8 cellular contexts compared by ENCODE assay signal in genomic region chr12:71754461-71755145, GRCh38. TPM values are rescaled to one million over a fixed set of nuclear protein-coding genes. Genes with fewer than 3 reads are reported as not detected.
DNase-seq lines count a peak whose midpoint lies in the region; TF ChIP-seq lines count a peak whose summit lies in the region.

Gene RAB21 (plus strand): TSS chr12:71754863. CDS start chr12:71755130, 267 bp downstream.

- H3K4me3 ChIP-seq in H7 (ENCODE audit: insufficient read depth, low read depth, low read length) (peak within 1 kb of the TSS; percentile 52), fibroblast of pulmonary artery (replicated peaks; ENCODE audit: low read depth, low read length) (peak within 1 kb of the TSS; percentile 70)

- H3K27me3 Mint-ChIP-seq in nephron (ENCODE audit: low read depth), result peaks cover 20% of the 10 kb centered on the region
- peaks cover 17% of the 10 kb centered on the region for H3K27me3 Mint-ChIP-seq in stimulated activated naive CD8-positive, alpha-beta T cell treated with anti-CD3 and anti-CD28 coated beads, Interleukin-15, Interleukin-2, amounts not matched to agents 100 ng/mL and 50 ng/mL, for 24 hours

- peaks cover 6% of the 10 kb centered on the region for H3K9me3 Mint-ChIP-seq in nephron
- peaks cover 7% of the 10 kb centered on the region for H3K9me3 Mint-ChIP-seq in stimulated activated naive CD8-positive, alpha-beta T cell treated with anti-CD3 and anti-CD28 coated beads, Interleukin-15, Interleukin-2, amounts not matched to agents 100 ng/mL and 50 ng/mL, for 24 hours

- in situ Hi-C loops in G401 (cut with HindIII; ENCODE audit: low sequenced_read_pairs), result no loop called here

- H3K4me3 Mint-ChIP-seq in nephron, result peak within 1 kb of the TSS; percentile 94 to 98 (median 97)
- H3K4me3 Mint-ChIP-seq in stimulated activated naive CD8-positive, alpha-beta T cell treated with anti-CD3 and anti-CD28 coated beads, Interleukin-15, Interleukin-2, amounts not matched to agents 100 ng/mL and 50 ng/mL, for 24 hours, result peak within 1 kb of the TSS; percentile 94

- H3K27ac Mint-ChIP-seq in nephron, result peak within 1 kb of the TSS; percentile 83 to 95 (median 95)
- H3K27ac Mint-ChIP-seq in stimulated activated naive CD8-positive, alpha-beta T cell treated with anti-CD3 and anti-CD28 coated beads, Interleukin-15, Interleukin-2, amounts not matched to agents 100 ng/mL and 50 ng/mL, for 24 hours, result peak within 1 kb of the TSS; percentile 96

- DNase-seq in G401 (ENCODE audit: low spot score), result peak; percentile 98
- peak; percentile 95 for DNase-seq in H7
- DNase-seq in M059J (ENCODE audit: low read depth), result peak; percentile 96
- peak; percentile 97 to 98 for DNase-seq in SHP77 (lab: John Stamatoyannopoulos, UW)
- DNase-seq in activated effector memory CD4-positive, alpha-beta T cell treated with Interleukin-2 at 50 U/mL for 16 hours, result peak; percentile 96
- peak; percentile 97 for DNase-seq in fibroblast of pulmonary artery (ENCODE audit: low read depth)

- TF ChIP-seq CTCF in fibroblast of pulmonary artery (IDR thresholded peaks at IDR 0.05; ENCODE audit: low read length, missing control alignments) (peak; percentile 9), nephron (IDR thresholded peaks at IDR 0.05; ENCODE audit: unreplicated experiment in 3 of 3) (peak in 2 of 3 experiments; percentile 30 to 48)

- H3K4me1 Mint-ChIP-seq in nephron, result peaks cover 10% of the 10 kb centered on the region
- H3K4me1 Mint-ChIP-seq in stimulated activated naive CD8-positive, alpha-beta T cell treated with anti-CD3 and anti-CD28 coated beads, Interleukin-15, Interleukin-2, amounts not matched to agents 100 ng/mL and 50 ng/mL, for 24 hours (ENCODE audit: low read depth), result peaks cover 46% of the 10 kb centered on the region

- peaks cover 30% of the 10 kb centered on the region for H3K36me3 Mint-ChIP-seq in nephron (ENCODE audit: low read depth)
- H3K36me3 Mint-ChIP-seq in stimulated activated naive CD8-positive, alpha-beta T cell treated with anti-CD3 and anti-CD28 coated beads, Interleukin-15, Interleukin-2, amounts not matched to agents 100 ng/mL and 50 ng/mL, for 24 hours (ENCODE audit: low read depth), result peaks cover 36% of the 10 kb centered on the region

- no peaks in the 10 kb centered on the region for H3K36me3 ChIP-seq in H7 (replicated peaks; ENCODE audit: control insufficient read depth, insufficient read depth, low read length)

- H3K27me3 ChIP-seq in H7 (ENCODE audit: control insufficient read depth, insufficient read depth, low read length), result no peaks in the 10 kb centered on the region

RNA-seq across cellular contexts. Expression of gene RAB21, which starts in this region (rescaled TPM):
- 31.6 and 50.6 TPM in 2 replicates for total RNA-seq in G401 (2014; rRNA removed; shearing (Covaris generic))
- total RNA-seq in H7 (2014; rRNA removed; shearing (Covaris generic)), result 11.6 and 17.2 TPM in 2 replicates
- total RNA-seq in M059J (2014; rRNA removed; shearing (Covaris generic)), result 13.8 and 35.9 TPM in 2 replicates

Comparison
In these comparisons a context has a peak if more than half of its experiments do, and no peak if none do; other contexts are left out.
1. Peak in every context shown above with its lines: DNase-seq and H3K4me3 ChIP-seq.